In the genomic region with DNA sequence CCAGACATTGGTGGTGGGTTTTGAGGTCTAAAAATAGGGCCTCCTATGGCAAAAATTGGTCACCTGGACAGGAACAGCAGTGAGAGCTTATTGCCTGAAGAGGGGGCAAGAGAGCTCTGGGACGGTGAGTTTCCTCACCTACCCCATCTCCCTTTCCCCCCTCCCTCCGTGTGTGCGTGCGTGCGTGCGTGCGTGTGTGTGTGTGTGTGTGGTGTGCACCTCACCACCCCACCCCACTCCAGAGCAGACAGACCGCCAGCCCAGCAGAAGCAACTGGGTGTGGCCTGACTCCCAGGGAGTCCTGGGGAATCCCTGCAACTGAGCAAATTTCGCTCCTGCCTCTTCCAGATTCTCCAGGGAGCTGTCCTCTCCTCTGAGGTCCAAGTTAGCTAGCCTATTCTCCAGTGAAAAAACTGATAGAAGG, we compare ENCODE assay signal across 8 cellular contexts. TPM values are rescaled to one million over a fixed set of nuclear protein-coding genes. Genes with fewer than 3 reads are reported as not detected.
A peak's percentile ranks its signal among the peaks of the same experiment; 100 is the strongest.
DNase-seq lines count a peak whose midpoint lies in the region; ATAC-seq, FAIRE-seq and TF ChIP-seq lines count a peak whose summit lies in the region.

No MANE protein-coding gene starts in this region.

- intact Hi-C loops in HepG2 (cut with micrococcal nuclease; ENCODE audit: unreplicated experiment), result loop anchor here (5.0 kb wide), 1 partner anchor 44 kb away; no protein-coding TSS in a partner anchor

- in situ Hi-C loops in HepG2 (cut with HindIII; ENCODE audit: extremely low pct_ligation_motif_present, low pct_unique_long_range_greater_than_20kb), result no loop called here

- H3K36me3 ChIP-seq in H7 (replicated peaks; ENCODE audit: control insufficient read depth, insufficient read depth, low read length) (no peaks in the 10 kb centered on the region), HepG2 (replicated peaks in 1 of 2; ENCODE audit: control insufficient read depth in 1 of 2, insufficient read depth in 2 of 2, low read length in 2 of 2) (no peaks in the 10 kb centered on the region)

- TF ChIP-seq EP300 in HepG2 (IDR thresholded peaks at IDR 0.05; ENCODE audit: low read depth in 2 of 2, low read length in 2 of 2) (no peak), HepG2 (CRISPR knock-in tag; IDR thresholded peaks at IDR 0.05; ENCODE audit: borderline replicate concordance) (no peak)

- H2AFZ ChIP-seq in HepG2 (ENCODE audit: low read length), result no peak overlapping the region

- H3K4me3 ChIP-seq in H7 (ENCODE audit: insufficient read depth, low read depth, low read length) (no peak overlapping the region), HepG2 (replicated peaks in 1 of 3; ENCODE audit: insufficient read depth in 1 of 3, low read depth in 2 of 3, low read length in 3 of 3) (no peak overlapping the region)

- H4K20me1 ChIP-seq in HepG2 (ENCODE audit: insufficient read depth, low read length), result no peaks in the 10 kb centered on the region

- no peak overlapping the region for H3K27ac ChIP-seq in HepG2 (ENCODE audit: extremely low read length, insufficient read depth, low read length)

- CTCF ChIA-PET in HepG2 (lab: Yijun Ruan, JAX; ENCODE audit: low intra/inter-chr PET ratio, low total read pairs), result no interaction called here

- no peak for TF ChIP-seq POLR2A in HepG2 (IDR thresholded peaks at IDR 0.05; ENCODE audit: insufficient read depth in 1 of 2, low read depth in 2 of 2, low read length in 2 of 2)

- no peaks in the 10 kb centered on the region for H3K4me1 ChIP-seq in HepG2 (ENCODE audit: insufficient read depth, low read length)

- peaks cover 4% of the 10 kb centered on the region; the same call in 1 of the 2 replicates for H3K27me3 ChIP-seq in H7 (ENCODE audit: control insufficient read depth, insufficient read depth, low read length)
- peaks cover 0 to 3% of the 10 kb centered on the region in 2 experiments; a peak in 2 of 5 replicates for H3K27me3 ChIP-seq in HepG2 (ENCODE audit: control insufficient read depth in 1 of 2, insufficient read depth in 2 of 2, low read length in 2 of 2)

- peak overlapping the region; percentile 24; the same call in 1 of the 2 replicates for H3K4me2 ChIP-seq in HepG2 (ENCODE audit: low read depth, low read length)

- FAIRE-seq in D721Med (lab: Jason Lieb, UNC) (no peak), HepG2 (lab: Jason Lieb, UNC) (no peak)

- TF ChIP-seq CTCF in D721Med (IDR thresholded peaks at IDR 0.05; ENCODE audit: insufficient read depth, missing control alignments), result peak; percentile 47
- TF ChIP-seq CTCF in HepG2 (CRISPR knock-in tag; IDR thresholded peaks at IDR 0.05), result peak; percentile 69

- peak; percentile 76 for ATAC-seq in HepG2
- no peak for ATAC-seq in GM19328 (IDR thresholded peaks at IDR 0.05; ENCODE audit: unreplicated experiment)

- POLR2A ChIA-PET in HepG2 (lab: Yijun Ruan, JAX), result no interaction called here

- no peaks in the 10 kb centered on the region for H3K79me2 ChIP-seq in HepG2 (ENCODE audit: insufficient read depth, low read length)

- WGBS in HepG2 (ENCODE audit: low lambda C conversion rate), result 0% methylated on average over 1 of the region's 9 CpGs

- H3K9ac ChIP-seq in HepG2 (ENCODE audit: insufficient read depth, low read depth, low read length), result no peak overlapping the region

- DNase-seq in D721Med (ENCODE audit: insufficient read length, low spot score) (no peak), H7 (peak; percentile 75), NCI-H2196 (lab: John Stamatoyannopoulos, UW; ENCODE audit: unreplicated experiment) (peak; percentile 27), cerebellum (ENCODE audit: low spot score) (peak; percentile 57), HepG2 (ENCODE audit: low spot score) (peak; percentile 28)
- peak; percentile 68 for DNase-seq in activated CD4-positive, CD25-positive, alpha-beta regulatory T cell treated with anti-CD3 and anti-CD28 coated beads, Interleukin-2, amount 50 U/mL, for 72 hours
- DNase-seq in stimulated activated CD4-positive, alpha-beta T cell treated with anti-CD3 and anti-CD28 coated beads, TNF-alpha, amount 100 ng/mL, for 48 hours (ENCODE audit: low read depth in 3 of 3), result peak in 2 of 3 donors; percentile 52 to 65

- no TSS peak for BruUV-seq in HepG2 (replicated peaks; lab: Mats Ljungman, UMichigan)

- peak; percentile 49; the same call in 1 of the 2 replicates for TF ChIP-seq RAD21 in HepG2 (CRISPR knock-in tag; IDR thresholded peaks at IDR 0.05)

- H3K9me3 ChIP-seq in HepG2 (ENCODE audit: low read length), result no peaks in the 10 kb centered on the region

TF ChIP-seq in HepG2, 621 proteins besides CTCF, POLR2A, EP300 and RAD21 (continues in another document):
- TF ChIP-seq ZSCAN25 (CRISPR knock-in tag; IDR thresholded peaks at IDR 0.05) (no peak), TEAD3 (CRISPR knock-in tag; optimal IDR thresholded peaks at IDR 0.05; ENCODE audit: borderline replicate concordance) (no peak), CENPX (CRISPR knock-in tag; IDR thresholded peaks at IDR 0.05) (no peak)
- TF ChIP-seq, protein P1, sequence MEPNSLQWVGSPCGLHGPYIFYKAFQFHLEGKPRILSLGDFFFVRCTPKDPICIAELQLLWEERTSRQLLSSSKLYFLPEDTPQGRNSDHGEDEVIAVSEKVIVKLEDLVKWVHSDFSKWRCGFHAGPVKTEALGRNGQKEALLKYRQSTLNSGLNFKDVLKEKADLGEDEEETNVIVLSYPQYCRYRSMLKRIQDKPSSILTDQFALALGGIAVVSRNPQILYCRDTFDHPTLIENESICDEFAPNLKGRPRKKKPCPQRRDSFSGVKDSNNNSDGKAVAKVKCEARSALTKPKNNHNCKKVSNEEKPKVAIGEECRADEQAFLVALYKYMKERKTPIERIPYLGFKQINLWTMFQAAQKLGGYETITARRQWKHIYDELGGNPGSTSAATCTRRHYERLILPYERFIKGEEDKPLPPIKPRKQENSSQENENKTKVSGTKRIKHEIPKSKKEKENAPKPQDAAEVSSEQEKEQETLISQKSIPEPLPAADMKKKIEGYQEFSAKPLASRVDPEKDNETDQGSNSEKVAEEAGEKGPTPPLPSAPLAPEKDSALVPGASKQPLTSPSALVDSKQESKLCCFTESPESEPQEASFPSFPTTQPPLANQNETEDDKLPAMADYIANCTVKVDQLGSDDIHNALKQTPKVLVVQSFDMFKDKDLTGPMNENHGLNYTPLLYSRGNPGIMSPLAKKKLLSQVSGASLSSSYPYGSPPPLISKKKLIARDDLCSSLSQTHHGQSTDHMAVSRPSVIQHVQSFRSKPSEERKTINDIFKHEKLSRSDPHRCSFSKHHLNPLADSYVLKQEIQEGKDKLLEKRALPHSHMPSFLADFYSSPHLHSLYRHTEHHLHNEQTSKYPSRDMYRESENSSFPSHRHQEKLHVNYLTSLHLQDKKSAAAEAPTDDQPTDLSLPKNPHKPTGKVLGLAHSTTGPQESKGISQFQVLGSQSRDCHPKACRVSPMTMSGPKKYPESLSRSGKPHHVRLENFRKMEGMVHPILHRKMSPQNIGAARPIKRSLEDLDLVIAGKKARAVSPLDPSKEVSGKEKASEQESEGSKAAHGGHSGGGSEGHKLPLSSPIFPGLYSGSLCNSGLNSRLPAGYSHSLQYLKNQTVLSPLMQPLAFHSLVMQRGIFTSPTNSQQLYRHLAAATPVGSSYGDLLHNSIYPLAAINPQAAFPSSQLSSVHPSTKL (CRISPR knock-in tag; IDR thresholded peaks at IDR 0.05), result no peak
- TF ChIP-seq, protein P2, sequence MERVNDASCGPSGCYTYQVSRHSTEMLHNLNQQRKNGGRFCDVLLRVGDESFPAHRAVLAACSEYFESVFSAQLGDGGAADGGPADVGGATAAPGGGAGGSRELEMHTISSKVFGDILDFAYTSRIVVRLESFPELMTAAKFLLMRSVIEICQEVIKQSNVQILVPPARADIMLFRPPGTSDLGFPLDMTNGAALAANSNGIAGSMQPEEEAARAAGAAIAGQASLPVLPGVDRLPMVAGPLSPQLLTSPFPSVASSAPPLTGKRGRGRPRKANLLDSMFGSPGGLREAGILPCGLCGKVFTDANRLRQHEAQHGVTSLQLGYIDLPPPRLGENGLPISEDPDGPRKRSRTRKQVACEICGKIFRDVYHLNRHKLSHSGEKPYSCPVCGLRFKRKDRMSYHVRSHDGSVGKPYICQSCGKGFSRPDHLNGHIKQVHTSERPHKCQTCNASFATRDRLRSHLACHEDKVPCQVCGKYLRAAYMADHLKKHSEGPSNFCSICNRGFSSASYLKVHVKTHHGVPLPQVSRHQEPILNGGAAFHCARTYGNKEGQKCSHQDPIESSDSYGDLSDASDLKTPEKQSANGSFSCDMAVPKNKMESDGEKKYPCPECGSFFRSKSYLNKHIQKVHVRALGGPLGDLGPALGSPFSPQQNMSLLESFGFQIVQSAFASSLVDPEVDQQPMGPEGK (CRISPR knock-in tag; IDR thresholded peaks at IDR 0.05), result no peak

RNA-seq across cellular contexts. Expression of a gene that starts 44.7 kb away (rescaled TPM):
- 231 and 248 TPM in 2 replicates for total RNA-seq in H7 (2014; rRNA removed; shearing (Covaris generic))
- 20.8 TPM for total RNA-seq in cerebellum
- total RNA-seq in HepG2 (2016; rRNA removed; fragmentation: Illumina TruSeq; extraction: Trizol), result 54.4 and 80.5 TPM in 2 replicates
- total RNA-seq in HepG2 (2016; cell fraction: cytosol; rRNA removed; fragmentation: Illumina TruSeq; extraction: Trizol; ENCODE audit: low read depth), result 9.9 and 13.0 TPM in 2 replicates
- 52.3 and 82.1 TPM in 2 replicates for total RNA-seq in HepG2 (2016; cell fraction: insoluble cytoplasmic fraction; rRNA removed; fragmentation: Illumina TruSeq; extraction: Trizol)
- total RNA-seq in HepG2 (2016; cell fraction: membrane; rRNA removed; fragmentation: Illumina TruSeq; extraction: Trizol), result 25.7 and 27.0 TPM in 2 replicates
- 22.0 and 23.9 TPM in 2 replicates for total RNA-seq in HepG2 (2016; cell fraction: nucleus; rRNA removed; fragmentation: Illumina TruSeq; extraction: Trizol)
- polyA plus RNA-seq in HepG2 (2011; rRNA removed), result 26.0 and 33.7 TPM in 2 replicates
- polyA plus RNA-seq in HepG2 (2011; cell fraction: cytosol; rRNA removed), result 23.3 and 28.8 TPM in 2 replicates
- 7.3 and 8.4 TPM in 2 replicates for polyA plus RNA-seq in HepG2 (2011; cell fraction: nucleus; rRNA removed)
- 25.1 and 35.9 TPM in 2 replicates for polyA plus RNA-seq in HepG2 (2012)
- 11.3 and 12.7 TPM in 2 replicates for polyA plus RNA-seq in HepG2 (2016; cell fraction: cytosol; fragmentation: Illumina TruSeq; extraction: Trizol; ENCODE audit: low read depth)
- polyA plus RNA-seq in HepG2 (2016; cell fraction: insoluble cytoplasmic fraction; fragmentation: Illumina TruSeq; extraction: Trizol; ENCODE audit: low read depth), result 89.6 and 95.5 TPM in 2 replicates
- 18.7 and 19.3 TPM in 2 replicates for polyA plus RNA-seq in HepG2 (2016; cell fraction: membrane; fragmentation: Illumina TruSeq; extraction: Trizol; ENCODE audit: low read depth)
- 29.5 and 31.8 TPM in 2 replicates for polyA plus RNA-seq in HepG2 (2016; cell fraction: nucleus; fragmentation: Illumina TruSeq; extraction: Trizol; ENCODE audit: insufficient read depth, low read depth)
- polyA minus RNA-seq in HepG2 (2011; rRNA and poly(A)+ RNA removed; ENCODE audit: low replicate concordance), result 34.8 and 117 TPM in 2 replicates
- polyA minus RNA-seq in HepG2 (2011; cell fraction: cytosol; rRNA and poly(A)+ RNA removed), result 20.4 and 21.6 TPM in 2 replicates
- polyA minus RNA-seq in HepG2 (2011; cell fraction: nucleus; rRNA and poly(A)+ RNA removed), result 13.6 and 17.8 TPM in 2 replicates
